In genomic region chr11:64241175-64241429, GRCh38 we compare ENCODE assay signal across 1 cellular context.
TF ChIP-seq lines count a peak whose summit lies in the region.

No MANE protein-coding gene starts in this region.

TF ChIP-seq in endothelial cell of umbilical vein, 7 proteins besides CTCF, POLR2A, EP300 and RAD21:
- TF ChIP-seq POLR2AphosphoS5 (IDR thresholded peaks at IDR 0.05; ENCODE audit: insufficient read depth, low read depth, low read length): no peak
- no peak for TF ChIP-seq JUN (IDR thresholded peaks at IDR 0.05; ENCODE audit: borderline replicate concordance, insufficient read depth, insufficient read length, low read depth)
- no peak for TF ChIP-seq MAX (IDR thresholded peaks at IDR 0.05; ENCODE audit: insufficient read depth, insufficient read length)
- no peak for TF ChIP-seq GATA2 (IDR thresholded peaks at IDR 0.05; ENCODE audit: insufficient read depth, insufficient read length, low read depth, low read length)
- no peak for TF ChIP-seq EZH2 (IDR thresholded peaks at IDR 0.05; ENCODE audit: borderline replicate concordance, low read depth, low read length, severe bottlenecking)
- TF ChIP-seq MYC (IDR thresholded peaks at IDR 0.05; ENCODE audit: low read depth, low read length): no peak
- TF ChIP-seq FOS (IDR thresholded peaks at IDR 0.05; ENCODE audit: borderline replicate concordance, insufficient read depth, low read length): no peak
